1 cellular context compared by ENCODE assay signal in the genomic region with DNA sequence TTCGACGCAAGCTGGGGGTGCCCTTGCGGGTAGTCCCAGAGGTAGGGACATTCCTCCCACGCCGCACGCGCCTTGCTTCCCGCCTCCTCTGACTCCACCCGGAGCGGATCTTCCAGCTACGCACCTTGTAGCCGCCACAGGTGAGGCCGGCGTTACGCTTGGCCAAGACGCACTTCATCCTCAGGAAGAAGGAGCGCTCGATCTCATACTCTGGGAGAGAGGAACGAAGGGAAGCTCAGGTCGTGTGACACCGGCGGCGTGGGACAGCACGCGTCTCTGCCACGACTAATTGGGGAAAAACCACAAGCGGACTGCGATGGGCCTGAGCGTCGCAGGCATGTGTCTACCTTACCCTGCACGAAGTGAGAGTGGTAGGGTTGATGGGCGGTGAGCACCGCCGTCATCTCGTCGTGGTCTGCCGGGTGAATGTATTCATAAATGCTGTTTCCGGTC.
A peak's percentile ranks its signal among the peaks of the same experiment; 100 is the strongest.
TF ChIP-seq lines count a peak whose summit lies in the region.

No MANE protein-coding gene starts in this region.

TF ChIP-seq in H1, 55 proteins besides CTCF, POLR2A, EP300 and RAD21:
- no peak for TF ChIP-seq KDM5A (IDR thresholded peaks at IDR 0.05; ENCODE audit: low read length)
- TF ChIP-seq JUN (IDR thresholded peaks at IDR 0.05; ENCODE audit: low read depth, low read length), result no peak
- TF ChIP-seq SUZ12 (IDR thresholded peaks at IDR 0.05; ENCODE audit: low read length), result peak; percentile 97
- TF ChIP-seq CTBP2 (IDR thresholded peaks at IDR 0.05; ENCODE audit: borderline replicate concordance, insufficient read depth, insufficient read length, low read length), result no peak
- no peak for TF ChIP-seq SRF (IDR thresholded peaks at IDR 0.05; ENCODE audit: low read depth, low read length)
- no peak for TF ChIP-seq PHF8 (conservative IDR thresholded peaks at IDR 0.05; ENCODE audit: low read depth, low read length)
- peak; percentile 81 for TF ChIP-seq RNF2 (IDR thresholded peaks at IDR 0.05; ENCODE audit: borderline replicate concordance, low read depth, low read length, missing control alignments, poor library complexity, severe bottlenecking)
- no peak for TF ChIP-seq CREB1 (IDR thresholded peaks at IDR 0.05)
- TF ChIP-seq TBP (IDR thresholded peaks at IDR 0.05; ENCODE audit: low read depth, low read length), result no peak
- TF ChIP-seq TAF7 (optimal IDR thresholded peaks at IDR 0.05; ENCODE audit: borderline replicate concordance, low read depth, low read length), result no peak
- no peak for TF ChIP-seq BACH1 (IDR thresholded peaks at IDR 0.05; ENCODE audit: low read length)
- TF ChIP-seq SIN3A (conservative IDR thresholded peaks at IDR 0.05 in 1 of 2, IDR thresholded peaks at IDR 0.05 in 1 of 2; ENCODE audit: low read depth in 1 of 2, low read length in 2 of 2), result no peak
- no peak for TF ChIP-seq CHD7 (IDR thresholded peaks at IDR 0.05; ENCODE audit: insufficient replicate concordance, low read length)
- peak; percentile 97 for TF ChIP-seq EZH2 (IDR thresholded peaks at IDR 0.05; ENCODE audit: low read depth, low read length, severe bottlenecking)
- TF ChIP-seq CBX8 (IDR thresholded peaks at IDR 0.05; ENCODE audit: borderline replicate concordance, low read depth, low read length), result 0 out of 2 replicates have a peak, but pooled peaks have one; percentile 63
- TF ChIP-seq E2F6 (IDR thresholded peaks at IDR 0.05), result peak; percentile 84
- TF ChIP-seq TCF12 (IDR thresholded peaks at IDR 0.05; ENCODE audit: low read depth, low read length), result no peak
- TF ChIP-seq, protein P1, sequence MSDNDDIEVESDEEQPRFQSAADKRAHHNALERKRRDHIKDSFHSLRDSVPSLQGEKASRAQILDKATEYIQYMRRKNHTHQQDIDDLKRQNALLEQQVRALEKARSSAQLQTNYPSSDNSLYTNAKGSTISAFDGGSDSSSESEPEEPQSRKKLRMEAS (IDR thresholded peaks at IDR 0.05), result peak; percentile 44
- no peak for TF ChIP-seq POU5F1 (IDR thresholded peaks at IDR 0.05; ENCODE audit: low read depth, low read length)
- no peak for TF ChIP-seq HDAC2 (IDR thresholded peaks at IDR 0.05; ENCODE audit: borderline replicate concordance in 1 of 2, low read depth in 2 of 2, low read length in 2 of 2)
- no peak for TF ChIP-seq CHD2 (IDR thresholded peaks at IDR 0.05; ENCODE audit: low read length)
- no peak for TF ChIP-seq POLR2AphosphoS5 (IDR thresholded peaks at IDR 0.05; ENCODE audit: low read depth, low read length)
- no peak for TF ChIP-seq KDM4A (IDR thresholded peaks at IDR 0.05; ENCODE audit: low read depth, low read length, severe bottlenecking)
- no peak for TF ChIP-seq YY1 (IDR thresholded peaks at IDR 0.05; ENCODE audit: low read depth, low read length)
